ENCODE assay signal across 8 cellular contexts in genomic region chr1:173865468-173866164, GRCh38. TPM values are rescaled to one million over a fixed set of nuclear protein-coding genes. Genes with fewer than 3 reads are reported as not detected.
A peak's percentile ranks its signal among the peaks of the same experiment; 100 is the strongest.
DNase-seq lines count a peak whose midpoint lies in the region; ATAC-seq and TF ChIP-seq lines count a peak whose summit lies in the region.

No MANE protein-coding gene starts in this region.

- H3K36me3 Mint-ChIP-seq in CD4-positive, alpha-beta T cell (ENCODE audit: low read depth): peaks cover 76% of the 10 kb centered on the region
- H3K36me3 Mint-ChIP-seq in IgD-negative memory B cell: no peaks in the 10 kb centered on the region

- peak overlapping the region; percentile 93 for H3K4me3 Mint-ChIP-seq in CD4-positive, alpha-beta T cell
- H3K4me3 Mint-ChIP-seq in IgD-negative memory B cell: peak overlapping the region; percentile 80 to 97 (median 92)

- intact Hi-C loops in CD4-positive, alpha-beta T cell (cut with DNase I, micrococcal nuclease): loop anchor here (2.0 to 5.0 kb wide), 4 partner anchors 153 to 1132 kb away; partner anchors contain the start of genes CACYBP (in 1 of the 2), KLHL20 (in 1 of the 2) and PRDX6 (in 1 of the 2)

- in situ Hi-C loops in brain microvascular endothelial cell (cut with HindIII; ENCODE audit: low pct_ligation_motif_present, low sequenced_read_pairs): no loop called here

- H3K9me3 Mint-ChIP-seq in CD4-positive, alpha-beta T cell: no peaks in the 10 kb centered on the region
- no peaks in the 10 kb centered on the region for H3K9me3 Mint-ChIP-seq in IgD-negative memory B cell

- H3K9me3 ChIP-seq in CD4-positive, alpha-beta T cell (ENCODE audit: control insufficient read depth, low read length): no peaks in the 10 kb centered on the region
- H3K9me3 ChIP-seq in mucosa of rectum (ENCODE audit: control insufficient read depth in 2 of 2, low read length in 2 of 2): no peaks in the 10 kb centered on the region

- H3K4me1 ChIP-seq in mucosa of rectum (ENCODE audit: control insufficient read depth in 2 of 2, insufficient read depth in 2 of 2, low read length in 2 of 2): peaks cover 25% of the 10 kb centered on the region in 2 donors

- no peak for DNase-seq in CD4-positive, alpha-beta T cell
- DNase-seq in brain microvascular endothelial cell (no peak), hippocampal formation (lab: John Stamatoyannopoulos, UW) (no peak), NCI-H446 treated with DMSO at 0.1 percent for 48 hours (lab: John Stamatoyannopoulos, UW) (no peak), NCI-H2227 (lab: John Stamatoyannopoulos, UW; ENCODE audit: unreplicated experiment) (no peak)

- peak overlapping the region; percentile 10 to 75 for H3K9ac ChIP-seq in mucosa of rectum (ENCODE audit: low read depth in 1 of 2, low read length in 2 of 2)

- H3K27ac Mint-ChIP-seq in CD4-positive, alpha-beta T cell: peak overlapping the region; percentile 95
- peak overlapping the region; percentile 76 to 94 (median 89) for H3K27ac Mint-ChIP-seq in IgD-negative memory B cell

- H3K4me1 Mint-ChIP-seq in CD4-positive, alpha-beta T cell (ENCODE audit: low read depth): peaks cover 68% of the 10 kb centered on the region
- H3K4me1 Mint-ChIP-seq in IgD-negative memory B cell: peaks cover 48 to 58% (median 54%) of the 10 kb centered on the region in 3 donors

- H3K27me3 ChIP-seq in CD4-positive, alpha-beta T cell (ENCODE audit: control insufficient read depth, insufficient read depth, low read length): no peaks in the 10 kb centered on the region
- H3K27me3 ChIP-seq in brain microvascular endothelial cell (replicated peaks): no peaks in the 10 kb centered on the region
- no peaks in the 10 kb centered on the region for H3K27me3 ChIP-seq in mucosa of rectum (ENCODE audit: control insufficient read depth in 2 of 2, insufficient read depth in 2 of 2, low read length in 2 of 2)

- H3K4me3 ChIP-seq in brain microvascular endothelial cell (ENCODE audit: low read depth, low read length) (peak overlapping the region; percentile 95), mucosa of rectum (ENCODE audit: low read length in 2 of 2) (peak overlapping the region; percentile 93 to 98)

- H3K36me3 ChIP-seq in brain microvascular endothelial cell (replicated peaks) (peaks cover 53% of the 10 kb centered on the region), mucosa of rectum (ENCODE audit: control insufficient read depth in 2 of 2, insufficient read depth in 2 of 2, low read length in 2 of 2) (peaks cover 42 to 46% of the 10 kb centered on the region in 2 donors)

- CTCF ChIA-PET in CD4-positive, alpha-beta T cell (lab: Charles Lee): no interaction called here

- POLR2A ChIA-PET in CD4-positive, alpha-beta T cell (lab: Charles Lee): interaction anchor here (0.9 to 7.9 kb wide), 6 partner anchors 13 to 1134 kb away, joined by 3 to 96 read pairs (median 4); partner anchors contain the start of genes CACYBP, CENPL, DARS2 and RC3H1

- ATAC-seq in CD4-positive, alpha-beta T cell (ENCODE audit: poor library complexity): no peak
- no peak for ATAC-seq in GM21381 (IDR thresholded peaks at IDR 0.05; ENCODE audit: unreplicated experiment)

- TF ChIP-seq CTCF in CD4-positive, alpha-beta T cell (IDR thresholded peaks at IDR 0.05): no peak
- TF ChIP-seq CTCF in brain microvascular endothelial cell (IDR thresholded peaks at IDR 0.05; ENCODE audit: low read depth, low read length, missing control alignments): no peak

- H3K27me3 Mint-ChIP-seq in CD4-positive, alpha-beta T cell: no peaks in the 10 kb centered on the region
- no peaks in the 10 kb centered on the region for H3K27me3 Mint-ChIP-seq in IgD-negative memory B cell

- H3K27ac ChIP-seq in CD4-positive, alpha-beta T cell (ENCODE audit: low read depth, low read length): no peak overlapping the region
- peak overlapping the region; percentile 17 for H3K27ac ChIP-seq in brain microvascular endothelial cell
- H3K27ac ChIP-seq in mucosa of rectum (ENCODE audit: low read depth in 2 of 2, low read length in 2 of 2): no peak overlapping the region

RNA-seq across cellular contexts. Expression of gene GAS5, which starts 2.2 kb away (rescaled TPM):
- 100 to 1,000 TPM; 865 to 867 TPM for total RNA-seq in CD4-positive, alpha-beta T cell
- polyA plus RNA-seq in IgD-negative memory B cell: 307 TPM

RNA-seq across cellular contexts. Expression of gene ZBTB37, which starts 2.6 kb away (rescaled TPM):
- 10 to 100 TPM; 15.1 to 16.0 TPM for total RNA-seq in CD4-positive, alpha-beta T cell
- 2.0 TPM for polyA plus RNA-seq in IgD-negative memory B cell

RNA-seq across cellular contexts. Expression of gene CENPL, which starts 40.9 kb away (rescaled TPM):
- 1 to 10 TPM; 3.8 to 4.7 TPM for total RNA-seq in CD4-positive, alpha-beta T cell
- polyA plus RNA-seq in IgD-negative memory B cell: 7.2 TPM

RNA-seq across cellular contexts. Expression of gene DARS2, which starts 41.1 kb away (rescaled TPM):
- 1 to 10 TPM; 1.7 TPM for total RNA-seq in CD4-positive, alpha-beta T cell
- 8.6 TPM for polyA plus RNA-seq in IgD-negative memory B cell

RNA-seq across cellular contexts. Expression of gene SERPINC1, which starts 51.5 kb away (rescaled TPM):
- not detected for total RNA-seq in CD4-positive, alpha-beta T cell
- polyA plus RNA-seq in IgD-negative memory B cell: not detected
